Comparison of ENCODE assay signal across 26 cellular contexts in the genomic region with DNA sequence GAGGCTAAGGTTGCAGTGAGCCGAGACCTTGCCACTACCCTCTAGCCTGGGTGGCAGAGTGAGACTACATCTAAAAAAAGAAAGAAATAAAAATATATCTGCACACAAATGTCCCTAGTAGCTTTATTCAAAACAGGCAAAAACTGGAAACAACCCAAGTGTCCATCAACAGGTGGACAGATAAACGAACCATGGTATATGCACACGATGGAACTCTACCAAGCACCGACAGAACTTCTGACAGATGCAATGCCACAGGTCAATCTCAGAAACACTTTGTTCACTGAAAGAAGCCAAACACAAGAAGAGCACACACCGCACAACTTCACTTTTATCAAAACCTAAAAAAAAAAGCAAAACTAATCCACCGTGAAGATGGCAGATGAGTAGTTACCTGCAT.
"Had no signal": no experiment of that assay in that cellular context is flagged by ENCODE, and none has a peak within 500 bp of the region (broad histone marks: within the 10 kb centered on the region; RNA-seq: fewer than 3 reads in every experiment).

No MANE protein-coding gene starts in this region.

- H3K27ac ChIP-seq: esophagus squamous epithelium, left ventricle myocardium inferior, lower lobe of right lung, neutrophil, pancreas, right lobe of liver, testis, tibial artery, upper lobe of left lung had no signal

- H3K27me3 Mint-ChIP-seq: effector memory CD8-positive, alpha-beta T cell had no signal

- ATAC-seq: effector memory CD8-positive, alpha-beta T cell; left colon; lower lobe of right lung; natural killer cell; pancreas; right lobe of liver had no signal

- H3K9me3 Mint-ChIP-seq: effector memory CD8-positive, alpha-beta T cell; immature natural killer cell; natural killer cell; neural crest cell had no signal

- H3K27ac Mint-ChIP-seq: natural killer cell had no signal

- H3K4me3 Mint-ChIP-seq: effector memory CD8-positive, alpha-beta T cell; immature natural killer cell; natural killer cell; neural crest cell had no signal

- H3K36me3 Mint-ChIP-seq: natural killer cell had no signal

- DNase-seq: cortex of kidney; effector memory CD8-positive, alpha-beta T cell; erythroblast; esophagus squamous epithelium; foreskin melanocyte; hypothalamus; immature natural killer cell; islet precursor cell; kidney glomerular epithelial cell; left colon; left ventricle myocardium inferior; lower lobe of right lung; natural killer cell; pancreas; right lobe of liver; small intestine; stimulated activated CD4-positive, alpha-beta T cell treated with anti-CD3 and anti-CD28 coated beads, Interleukin-15, amount 100 ng/mL, for 24 hours; stimulated activated CD4-positive, alpha-beta T cell treated with anti-CD3 and anti-CD28 coated beads, Interleukin-2, amount 100 ng/mL, for 48 hours; stimulated activated CD8-positive, alpha-beta memory T cell treated with anti-CD3 and anti-CD28 coated beads, Interleukin-4, amount 100 ng/mL, for 48 hours; stimulated activated naive CD4-positive, alpha-beta T cell; substantia nigra; testis; tibial artery; upper lobe of left lung had no signal
